In genomic region chr1:201884472-201884871, GRCh38 we compare ENCODE assay signal across 16 cellular contexts. TPM values are rescaled to one million over a fixed set of nuclear protein-coding genes. Genes with fewer than 3 reads are reported as not detected.
A peak's percentile ranks its signal among the peaks of the same experiment; 100 is the strongest.
DNase-seq lines count a peak whose midpoint lies in the region; ATAC-seq and TF ChIP-seq lines count a peak whose summit lies in the region.
"Had no signal": no experiment of that assay in that cellular context is flagged by ENCODE, and none has a peak within 500 bp of the region (broad histone marks: within the 10 kb centered on the region; RNA-seq: fewer than 3 reads in every experiment).

No MANE protein-coding gene starts in this region.

- H3K4me1 ChIP-seq in HCT116 (ENCODE audit: control insufficient read depth in 1 of 2, insufficient read depth in 2 of 2, low read length in 2 of 2) = peaks cover 47 to 71% of the 10 kb centered on the region in 2 experiments
- H3K4me1 ChIP-seq in mesenchymal stem cell (ENCODE audit: control insufficient read depth, insufficient read depth, low read depth, low read length) = peaks cover 35% of the 10 kb centered on the region

- no peaks in the 10 kb centered on the region for H3K27me3 ChIP-seq in HCT116 (ENCODE audit: insufficient read depth, low read length)
- no peaks in the 10 kb centered on the region for H3K27me3 ChIP-seq in mesenchymal stem cell (ENCODE audit: control insufficient read depth in 1 of 2, insufficient read depth in 1 of 2, low read length in 2 of 2)

- H2BK120ac ChIP-seq in mesenchymal stem cell (ENCODE audit: low read depth, low read length) = no peak overlapping the region

- no peaks in the 10 kb centered on the region for H3K79me2 ChIP-seq in HCT116 (ENCODE audit: insufficient read depth, low read length)

- peak overlapping the region; percentile 54 for H3K9ac ChIP-seq in HCT116 (ENCODE audit: low read length)
- no peak overlapping the region for H3K9ac ChIP-seq in mesenchymal stem cell (ENCODE audit: low read length)

- RAD21 ChIA-PET in HCT116 (lab: Charles Lee; ENCODE audit: low non-redundant PET in 1 of 2, low total read pairs in 2 of 2, uncharacterized antibody in 2 of 2, unreplicated experiment in 2 of 2) = interaction anchor here in 1 of 2 experiments (0.6 kb wide), 1 partner anchor 12 kb away, joined by 3 read pairs; no protein-coding TSS in a partner anchor

- TF ChIP-seq RAD21 in HCT116 (IDR thresholded peaks at IDR 0.05; ENCODE audit: low read depth) = no peak

- H3K18ac ChIP-seq in mesenchymal stem cell (ENCODE audit: low read depth in 1 of 2, low read length in 2 of 2) = peak overlapping the region in 1 of 2 experiments; percentile 42

- H3K4ac ChIP-seq in mesenchymal stem cell (ENCODE audit: low read depth in 1 of 2, low read length in 2 of 2) = no peak overlapping the region

- H3K9me3 ChIP-seq in HCT116 (ENCODE audit: control insufficient read depth in 1 of 2, insufficient read depth in 1 of 2, low read depth in 1 of 2, low read length in 2 of 2) (no peaks in the 10 kb centered on the region), mesenchymal stem cell (ENCODE audit: control insufficient read depth, low read length) (no peaks in the 10 kb centered on the region)

- no peaks in the 10 kb centered on the region for H3K27me3 Mint-ChIP-seq in brain

- no peak for ATAC-seq in HCT116

- H3K36me3 ChIP-seq in HCT116 (ENCODE audit: control insufficient read depth in 1 of 2, insufficient read depth in 2 of 2, low read length in 2 of 2) (no peaks in the 10 kb centered on the region), mesenchymal stem cell (ENCODE audit: control insufficient read depth in 1 of 2, insufficient read depth in 2 of 2, low read depth in 1 of 2, low read length in 2 of 2) (no peaks in the 10 kb centered on the region)

- intact Hi-C loops in HCT116 (cut with micrococcal nuclease) = no loop called here

- H3K4me3 ChIP-seq in HCT116 (replicated peaks in 1 of 2; ENCODE audit: low read depth in 1 of 2, low read length in 2 of 2) = no peak overlapping the region; a peak in 1 of 4 replicates
- H3K4me3 ChIP-seq in mesenchymal stem cell (ENCODE audit: insufficient read depth in 1 of 2, low read depth in 1 of 2, low read length in 2 of 2) = no peak overlapping the region

- TF ChIP-seq CTCF in 22Rv1 (IDR thresholded peaks at IDR 0.05) (no peak), HCT116 (IDR thresholded peaks at IDR 0.05 in 2 of 3, conservative IDR thresholded peaks at IDR 0.05 in 1 of 3; ENCODE audit: borderline replicate concordance in 1 of 3, insufficient read depth in 1 of 3, low read depth in 2 of 3, low read length in 2 of 3) (no peak), brain (conservative IDR thresholded peaks at IDR 0.05) (no peak)

- no peak overlapping the region for H2BK15ac ChIP-seq in mesenchymal stem cell (ENCODE audit: low read depth, poor library complexity, severe bottlenecking)

- H4K91ac ChIP-seq in mesenchymal stem cell (ENCODE audit: low read length) = no peak overlapping the region

- H3K9me3 Mint-ChIP-seq in brain = no peaks in the 10 kb centered on the region
- H3K9me3 Mint-ChIP-seq: activated CD4-positive, alpha-beta T cell treated with anti-CD3 and anti-CD28 coated beads, Interleukin-2, amount 10 ng/mL, durations not matched to agents 24 days and 14 days; activated naive CD4-positive, alpha-beta T cell treated with anti-CD3 and anti-CD28 coated beads, Interleukin-2, amount 50 U/mL, for 24 hours; stimulated activated effector memory CD8-positive, alpha-beta T cell treated with anti-CD3 and anti-CD28 coated beads, Interleukin-12 subunit alpha, Interleukin-12 subunit beta, amount 100 ng/mL, for 72 hours; T-helper 2 cell treated with Interferon-gamma antibody and Interleukin-4, amounts not matched to agents 5 μg/mL and 100 μg/mL, for 36 hours had no signal

- H4K20me1 ChIP-seq in HCT116 (ENCODE audit: insufficient read depth) = no peaks in the 10 kb centered on the region

- H3K27ac ChIP-seq in 22Rv1 (peak overlapping the region; percentile 9; the same call in 1 of the 2 replicates), HCT116 (ENCODE audit: low read depth, low read length) (peak overlapping the region; percentile 64; the same call in 1 of the 2 replicates), mesenchymal stem cell (ENCODE audit: low read length, poor library complexity, severe bottlenecking) (no peak overlapping the region)

- H3K14ac ChIP-seq in mesenchymal stem cell (ENCODE audit: low read length in 2 of 2) = peak overlapping the region in 1 of 2 experiments; percentile 53

- no peak overlapping the region for H4K8ac ChIP-seq in mesenchymal stem cell (ENCODE audit: low read length)

- H2BK12ac ChIP-seq in mesenchymal stem cell (ENCODE audit: low read length in 2 of 2) = no peak overlapping the region

- peak overlapping the region; percentile 67 for H2AK5ac ChIP-seq in mesenchymal stem cell (ENCODE audit: low read length, severe bottlenecking)

- H3K4me3 Mint-ChIP-seq in brain = no peak overlapping the region
- H3K4me3 Mint-ChIP-seq: activated CD4-positive, alpha-beta T cell treated with anti-CD3 and anti-CD28 coated beads, Interleukin-2, amount 10 ng/mL, durations not matched to agents 24 days and 14 days; activated naive CD4-positive, alpha-beta T cell treated with anti-CD3 and anti-CD28 coated beads, Interleukin-2, amount 50 U/mL, for 24 hours; stimulated activated effector memory CD8-positive, alpha-beta T cell treated with anti-CD3 and anti-CD28 coated beads, Interleukin-12 subunit alpha, Interleukin-12 subunit beta, amount 100 ng/mL, for 72 hours; T-helper 2 cell treated with Interferon-gamma antibody and Interleukin-4, amounts not matched to agents 5 μg/mL and 100 μg/mL, for 36 hours had no signal

- no peak for TF ChIP-seq POLR2A in HCT116 (IDR thresholded peaks at IDR 0.05; ENCODE audit: borderline replicate concordance, extremely low read depth, insufficient read depth, insufficient read length)

- peaks cover 41% of the 10 kb centered on the region for H3K4me1 Mint-ChIP-seq in brain

- 100% methylated on average over 1 of the region's 1 CpG for WGBS in mesenchymal stem cell

- no peak for DNase-seq in HCT116 (ENCODE audit: low read depth, low spot score)
- no peak for DNase-seq in mesenchymal stem cell
- no peak for DNase-seq in MV-4-11 (lab: John Stamatoyannopoulos, UW)
- DNase-seq in AG08395 (ENCODE audit: low spot score) = no peak
- no peak for DNase-seq in NCI-H2029 (lab: John Stamatoyannopoulos, UW)
- no peak for DNase-seq in NCI-H510A treated with DMSO at 0.1 percent for 48 hours (lab: John Stamatoyannopoulos, UW)
- DNase-seq: activated CD4-positive, alpha-beta T cell treated with anti-CD3 and anti-CD28 coated beads, Interleukin-2, amount 10 ng/mL, durations not matched to agents 24 days and 14 days; central memory CD4-positive, alpha-beta T cell; mesendoderm; MM.1S; NCI-H2081 had no signal

- CTCF ChIA-PET in HCT116 (lab: Charles Lee) = interaction anchor here (1.2 to 4.2 kb wide), 3 partner anchors 11 to 118 kb away, joined by 4 to 27 read pairs (median 5); no protein-coding TSS in a partner anchor

- H3K4me2 ChIP-seq in HCT116 (ENCODE audit: low read length) (peak overlapping the region; percentile 71), mesenchymal stem cell (ENCODE audit: low read length, poor library complexity, severe bottlenecking) (no peak overlapping the region)

- H2BK5ac ChIP-seq in mesenchymal stem cell (ENCODE audit: low read depth, low read length, poor library complexity, severe bottlenecking) = no peak overlapping the region

- peak overlapping the region in 4 of 5 experiments; percentile 16 to 87 (median 71) for H3K27ac Mint-ChIP-seq in brain
- H3K27ac Mint-ChIP-seq: activated CD4-positive, alpha-beta T cell treated with anti-CD3 and anti-CD28 coated beads, Interleukin-2, amount 10 ng/mL, durations not matched to agents 24 days and 14 days; activated naive CD4-positive, alpha-beta T cell treated with anti-CD3 and anti-CD28 coated beads, Interleukin-2, amount 50 U/mL, for 24 hours; stimulated activated effector memory CD8-positive, alpha-beta T cell treated with anti-CD3 and anti-CD28 coated beads, Interleukin-12 subunit alpha, Interleukin-12 subunit beta, amount 100 ng/mL, for 72 hours; T-helper 2 cell treated with Interferon-gamma antibody and Interleukin-4, amounts not matched to agents 5 μg/mL and 100 μg/mL, for 36 hours had no signal

- H3K79me1 ChIP-seq in mesenchymal stem cell (replicated peaks; ENCODE audit: low read length, poor library complexity, severe bottlenecking) = peaks cover 7% of the 10 kb centered on the region

- H3K23ac ChIP-seq in mesenchymal stem cell (ENCODE audit: low read length in 2 of 2) = no peak overlapping the region

- no TSS peak for BruUV-seq in HCT116 (replicated peaks; lab: Mats Ljungman, UMichigan)

- POLR2A ChIA-PET in HCT116 (lab: Charles Lee) = interaction anchor here (1.3 kb wide), 1 partner anchor 9 kb away, joined by 3 read pairs; no protein-coding TSS in a partner anchor

- no peaks in the 10 kb centered on the region for H3K9me2 ChIP-seq in HCT116 (ENCODE audit: insufficient read depth)

- H3K36me3 Mint-ChIP-seq in brain = no peaks in the 10 kb centered on the region
- H3K36me3 Mint-ChIP-seq: activated naive CD4-positive, alpha-beta T cell treated with anti-CD3 and anti-CD28 coated beads, Interleukin-2, amount 50 U/mL, for 24 hours; stimulated activated effector memory CD8-positive, alpha-beta T cell treated with anti-CD3 and anti-CD28 coated beads, Interleukin-12 subunit alpha, Interleukin-12 subunit beta, amount 100 ng/mL, for 72 hours had no signal

- H2AFZ ChIP-seq in HCT116 (ENCODE audit: low read depth, low read length, poor library complexity, severe bottlenecking) = no peak overlapping the region
- H2AFZ ChIP-seq in mesenchymal stem cell (ENCODE audit: low read depth, low read length) = no peak overlapping the region

TF ChIP-seq in HCT116, 20 proteins besides CTCF, POLR2A, EP300 and RAD21 (continues in another document):
- TF ChIP-seq ZNF274 (IDR thresholded peaks at IDR 0.05; ENCODE audit: low read depth, low read length) = no peak
- no peak for TF ChIP-seq SP1 (IDR thresholded peaks at IDR 0.05; ENCODE audit: low read depth)
- no peak for TF ChIP-seq TCF7L2 (IDR thresholded peaks at IDR 0.05; ENCODE audit: borderline replicate concordance, extremely low read depth, insufficient read depth, insufficient read length)
- TF ChIP-seq SRF (IDR thresholded peaks at IDR 0.05; ENCODE audit: low read depth) = no peak
- no peak for TF ChIP-seq YY1 (IDR thresholded peaks at IDR 0.05; ENCODE audit: extremely low read depth, insufficient replicate concordance, low read depth, low read length)
- no peak for TF ChIP-seq MAX (IDR thresholded peaks at IDR 0.05)

RNA-seq across cellular contexts. Expression of gene SHISA4, which starts 4.2 kb away (rescaled TPM):
- 15.2 TPM for total RNA-seq in HCT116 (2021; ENCODE audit: unreplicated experiment)
- polyA plus RNA-seq in HCT116 (2012) = 23.0 and 23.2 TPM in 2 replicates
- 107 TPM for polyA plus RNA-seq in brain (ENCODE audit: insufficient read depth, low read depth, low replicate concordance)
- 32.9 TPM for polyA plus RNA-seq in mesenchymal stem cell (2013, experiment 1 of 2)
- polyA plus RNA-seq in mesenchymal stem cell (2013, experiment 2 of 2) = 33.3 TPM

RNA-seq across cellular contexts. Expression of gene IPO9, which starts 55.5 kb away (rescaled TPM):
- total RNA-seq in HCT116 (2021; ENCODE audit: unreplicated experiment) = 80.6 TPM
- polyA plus RNA-seq in HCT116 (2012) = 34.4 and 44.0 TPM in 2 replicates
- polyA plus RNA-seq in brain (ENCODE audit: insufficient read depth, low read depth, low replicate concordance) = 108 TPM
- polyA plus RNA-seq in mesenchymal stem cell (2013, experiment 1 of 2) = 30.8 TPM
- 34.0 TPM for polyA plus RNA-seq in mesenchymal stem cell (2013, experiment 2 of 2)
